ENCODE assay signal across 1 cellular context in the genomic region with DNA sequence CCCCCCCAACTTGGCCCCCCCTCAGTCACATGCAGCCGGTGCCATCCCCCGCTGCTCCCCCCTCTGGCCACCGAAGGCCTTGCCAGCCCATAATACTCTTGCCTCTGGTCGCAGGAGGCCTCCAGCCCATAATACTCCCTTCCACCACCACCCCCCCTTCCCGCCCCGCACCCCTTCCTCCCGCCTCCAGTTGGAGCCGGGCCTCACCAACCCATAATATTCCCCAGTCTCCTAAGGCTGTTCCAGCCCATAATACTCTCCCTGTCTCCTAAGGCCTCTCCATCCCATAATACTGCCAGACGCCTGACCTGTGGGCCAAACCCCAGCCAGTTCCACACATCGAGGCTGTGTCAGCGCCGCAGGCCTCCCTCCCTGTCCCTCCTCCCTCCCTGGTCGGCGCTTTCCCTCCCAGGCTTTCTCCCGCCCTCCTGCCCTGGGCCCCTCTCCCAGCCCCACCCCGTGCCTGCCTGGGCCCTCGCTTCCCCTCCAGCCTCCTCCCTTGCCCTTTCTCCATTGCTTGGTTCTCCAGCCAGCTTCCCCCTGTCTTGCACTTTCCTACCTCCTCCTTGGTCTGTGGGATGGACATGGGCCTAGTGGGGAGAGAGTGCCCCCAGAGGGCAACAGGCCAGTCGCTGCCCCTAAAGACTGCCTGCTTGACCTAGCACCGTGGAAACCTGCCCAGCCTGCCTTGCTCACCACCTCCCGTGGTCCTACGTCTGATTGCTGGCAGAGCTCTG.
TF ChIP-seq lines count a peak whose summit lies in the region.

No MANE protein-coding gene starts in this region.

TF ChIP-seq in H1, 55 proteins besides CTCF, POLR2A, EP300 and RAD21:
- TF ChIP-seq ZNF274 (IDR thresholded peaks at IDR 0.05; ENCODE audit: borderline replicate concordance, extremely low read depth, low read length), result no peak
- TF ChIP-seq KDM4A (IDR thresholded peaks at IDR 0.05; ENCODE audit: low read depth, low read length, severe bottlenecking), result no peak
- TF ChIP-seq SRF (IDR thresholded peaks at IDR 0.05; ENCODE audit: low read depth, low read length), result no peak
- no peak for TF ChIP-seq SP1 (IDR thresholded peaks at IDR 0.05; ENCODE audit: low read depth, low read length)
- TF ChIP-seq EGR1 (IDR thresholded peaks at IDR 0.05; ENCODE audit: borderline replicate concordance, low read depth, low read length), result peak; percentile 75
- peak; percentile 37; the same call in 1 of the 2 replicates for TF ChIP-seq KDM1A (IDR thresholded peaks at IDR 0.05; ENCODE audit: borderline replicate concordance, low read length)
- peak; percentile 68 for TF ChIP-seq MAX (IDR thresholded peaks at IDR 0.05)
- TF ChIP-seq TBP (IDR thresholded peaks at IDR 0.05; ENCODE audit: low read depth, low read length), result peak; percentile 51; the same call in 1 of the 2 replicates
- peak; percentile 97 for TF ChIP-seq CTBP2 (IDR thresholded peaks at IDR 0.05; ENCODE audit: borderline replicate concordance, insufficient read depth, insufficient read length, low read length)
- TF ChIP-seq PHF8 (conservative IDR thresholded peaks at IDR 0.05; ENCODE audit: low read depth, low read length), result no peak
- TF ChIP-seq BACH1 (IDR thresholded peaks at IDR 0.05; ENCODE audit: low read length), result peak; percentile 44; the same call in 1 of the 2 replicates
- TF ChIP-seq E2F6 (IDR thresholded peaks at IDR 0.05), result peak; percentile 68; the same call in 1 of the 2 replicates
- TF ChIP-seq, protein P1, sequence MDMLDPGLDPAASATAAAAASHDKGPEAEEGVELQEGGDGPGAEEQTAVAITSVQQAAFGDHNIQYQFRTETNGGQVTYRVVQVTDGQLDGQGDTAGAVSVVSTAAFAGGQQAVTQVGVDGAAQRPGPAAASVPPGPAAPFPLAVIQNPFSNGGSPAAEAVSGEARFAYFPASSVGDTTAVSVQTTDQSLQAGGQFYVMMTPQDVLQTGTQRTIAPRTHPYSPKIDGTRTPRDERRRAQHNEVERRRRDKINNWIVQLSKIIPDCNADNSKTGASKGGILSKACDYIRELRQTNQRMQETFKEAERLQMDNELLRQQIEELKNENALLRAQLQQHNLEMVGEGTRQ (IDR thresholded peaks at IDR 0.05; ENCODE audit: low read length), result no peak
- TF ChIP-seq HDAC2 (IDR thresholded peaks at IDR 0.05; ENCODE audit: borderline replicate concordance in 1 of 2, low read depth in 2 of 2, low read length in 2 of 2), result 0 out of 4 replicates have a peak, but pooled peaks of 1 of the 2 experiments have one; percentile 4
- 0 out of 4 replicates have a peak, but pooled peaks of 1 of the 2 experiments have one; percentile 42 for TF ChIP-seq SIN3A (conservative IDR thresholded peaks at IDR 0.05 in 1 of 2, IDR thresholded peaks at IDR 0.05 in 1 of 2; ENCODE audit: low read depth in 1 of 2, low read length in 2 of 2)
- no peak for TF ChIP-seq TEAD4 (IDR thresholded peaks at IDR 0.05; ENCODE audit: low read depth, low read length)
- TF ChIP-seq, protein P2, sequence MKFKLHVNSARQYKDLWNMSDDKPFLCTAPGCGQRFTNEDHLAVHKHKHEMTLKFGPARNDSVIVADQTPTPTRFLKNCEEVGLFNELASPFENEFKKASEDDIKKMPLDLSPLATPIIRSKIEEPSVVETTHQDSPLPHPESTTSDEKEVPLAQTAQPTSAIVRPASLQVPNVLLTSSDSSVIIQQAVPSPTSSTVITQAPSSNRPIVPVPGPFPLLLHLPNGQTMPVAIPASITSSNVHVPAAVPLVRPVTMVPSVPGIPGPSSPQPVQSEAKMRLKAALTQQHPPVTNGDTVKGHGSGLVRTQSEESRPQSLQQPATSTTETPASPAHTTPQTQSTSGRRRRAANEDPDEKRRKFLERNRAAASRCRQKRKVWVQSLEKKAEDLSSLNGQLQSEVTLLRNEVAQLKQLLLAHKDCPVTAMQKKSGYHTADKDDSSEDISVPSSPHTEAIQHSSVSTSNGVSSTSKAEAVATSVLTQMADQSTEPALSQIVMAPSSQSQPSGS (IDR thresholded peaks at IDR 0.05; ENCODE audit: low read length), result no peak; the same call in 1 of the 2 replicates
- TF ChIP-seq TAF7 (optimal IDR thresholded peaks at IDR 0.05; ENCODE audit: borderline replicate concordance, low read depth, low read length), result no peak
- peak; percentile 57 for TF ChIP-seq ASH2L (IDR thresholded peaks at IDR 0.05; ENCODE audit: low read length)
- no peak; the same call in 1 of the 2 replicates for TF ChIP-seq CREB1 (IDR thresholded peaks at IDR 0.05)
- TF ChIP-seq TAF1 (IDR thresholded peaks at IDR 0.05; ENCODE audit: low read depth, low read length), result 0 out of 2 replicates have a peak, but pooled peaks have one; percentile 50
